In genomic region chr9:100473271-100474081, GRCh38 we compare ENCODE assay signal across 1 cellular context.
TF ChIP-seq lines count a peak whose summit lies in the region.

No MANE protein-coding gene starts in this region.

TF ChIP-seq in K562, 482 proteins besides CTCF, POLR2A, EP300 and RAD21 (continued from another document):
- 0 out of 4 replicates have a peak, but pooled peaks of 1 of the 2 experiments have one; percentile 32 for TF ChIP-seq UBTF (IDR thresholded peaks at IDR 0.05; ENCODE audit: borderline replicate concordance in 1 of 2, low read depth in 2 of 2, low read length in 2 of 2)
- no peak for TF ChIP-seq PKNOX1 (IDR thresholded peaks at IDR 0.05)
- peak; percentile 47; the same call in 1 of the 2 replicates for TF ChIP-seq NFIC (IDR thresholded peaks at IDR 0.05)
- no peak for TF ChIP-seq EP400 (IDR thresholded peaks at IDR 0.05)
- no peak for TF ChIP-seq BRF1 (IDR thresholded peaks at IDR 0.05; ENCODE audit: borderline replicate concordance, extremely low read depth, insufficient read length)
- no peak for TF ChIP-seq BRD4 (IDR thresholded peaks at IDR 0.05)
- no peak for TF ChIP-seq SREBF2 (CRISPR knock-in tag; IDR thresholded peaks at IDR 0.05)
- no peak for TF ChIP-seq RREB1 (CRISPR knock-in tag; IDR thresholded peaks at IDR 0.05)
- no peak for TF ChIP-seq ZNF384 (IDR thresholded peaks at IDR 0.05; ENCODE audit: low read depth, low read length)
